Comparison of ENCODE assay signal across 24 cellular contexts in genomic region chr3:174483254-174483653, GRCh38.
DNase-seq lines count a peak whose midpoint lies in the region; ATAC-seq and TF ChIP-seq lines count a peak whose summit lies in the region.
"Had no signal": no experiment of that assay in that cellular context is flagged by ENCODE, and none has a peak within 500 bp of the region (broad histone marks: within the 10 kb centered on the region; RNA-seq: fewer than 3 reads in every experiment).

No MANE protein-coding gene starts in this region.

- peaks cover 10% of the 10 kb centered on the region for H3K4me1 ChIP-seq in SJCRH30
- H3K4me1 ChIP-seq in CD8-positive, alpha-beta memory T cell (ENCODE audit: insufficient read depth, low read length): no peaks in the 10 kb centered on the region
- H3K4me1 ChIP-seq: A549; BLaER1 treated with 17β-estradiol and CSF1 and Interleukin-3, amounts not matched to agents 10 nM and 100 nM had no signal

- H3K27ac Mint-ChIP-seq in CD8-positive, alpha-beta memory T cell: no peak overlapping the region
- H3K27ac Mint-ChIP-seq: CD4-positive, alpha-beta T cell had no signal

- no peaks in the 10 kb centered on the region for H3K36me3 ChIP-seq in SJCRH30
- no peaks in the 10 kb centered on the region for H3K36me3 ChIP-seq in CD8-positive, alpha-beta memory T cell (ENCODE audit: insufficient read depth, low read length)
- H3K36me3 ChIP-seq: BLaER1 treated with 17β-estradiol and CSF1 and Interleukin-3, amounts not matched to agents 10 nM and 100 nM had no signal

- no peaks in the 10 kb centered on the region for H3K27me3 Mint-ChIP-seq in CD8-positive, alpha-beta memory T cell
- H3K27me3 Mint-ChIP-seq: CD4-positive, alpha-beta T cell had no signal

- no peak for ATAC-seq in HG02970 (IDR thresholded peaks at IDR 0.05; ENCODE audit: low FRiP score, unreplicated experiment)
- no peak for ATAC-seq in HG03571 (IDR thresholded peaks at IDR 0.05; ENCODE audit: unreplicated experiment)
- ATAC-seq: A549 had no signal

- CTCF ChIA-PET in HEK293T (lab: Yijun Ruan, JAX): no interaction called here
- CTCF ChIA-PET in CD8-positive, alpha-beta memory T cell (lab: Charles Lee): no interaction called here

- H3K4me3 ChIP-seq in SJCRH30: no peak overlapping the region
- H3K4me3 ChIP-seq in CD8-positive, alpha-beta memory T cell (ENCODE audit: low read length): no peak overlapping the region
- H3K4me3 ChIP-seq: A549; BLaER1 treated with 17β-estradiol and CSF1 and Interleukin-3, amounts not matched to agents 10 nM and 100 nM had no signal

- POLR2A ChIA-PET in HEK293T (lab: Yijun Ruan, JAX): no interaction called here
- POLR2A ChIA-PET in CD8-positive, alpha-beta memory T cell (lab: Charles Lee): no interaction called here

- H3K4me1 Mint-ChIP-seq in CD8-positive, alpha-beta memory T cell: no peaks in the 10 kb centered on the region

- peaks cover 4% of the 10 kb centered on the region; the same call in 1 of the 2 replicates for H3K9me3 ChIP-seq in SJCRH30 (replicated peaks)
- no peaks in the 10 kb centered on the region for H3K9me3 ChIP-seq in CD8-positive, alpha-beta memory T cell (ENCODE audit: low read length)
- H3K9me3 ChIP-seq: A549; BLaER1 treated with 17β-estradiol and CSF1 and Interleukin-3, amounts not matched to agents 10 nM and 100 nM had no signal

- no peaks in the 10 kb centered on the region for H3K36me3 Mint-ChIP-seq in CD8-positive, alpha-beta memory T cell

- peaks cover 0 to 11% (median 3%) of the 10 kb centered on the region in 5 donors for H3K9me3 Mint-ChIP-seq in CD8-positive, alpha-beta memory T cell
- H3K9me3 Mint-ChIP-seq: CD4-positive, alpha-beta T cell had no signal

- H3K27me3 ChIP-seq in SJCRH30: no peaks in the 10 kb centered on the region
- H3K27me3 ChIP-seq in CD8-positive, alpha-beta memory T cell (ENCODE audit: insufficient read depth, low read length, poor library complexity, severe bottlenecking): no peaks in the 10 kb centered on the region
- H3K27me3 ChIP-seq: BLaER1 treated with 17β-estradiol and CSF1 and Interleukin-3, amounts not matched to agents 10 nM and 100 nM had no signal

- peak overlapping the region; percentile 27; the same call in 1 of the 2 replicates for H3K27ac ChIP-seq in SJCRH30
- H3K27ac ChIP-seq in CD8-positive, alpha-beta memory T cell (ENCODE audit: low read depth, low read length): no peak overlapping the region
- H3K27ac ChIP-seq: A549; BLaER1 treated with 17β-estradiol and CSF1 and Interleukin-3, amounts not matched to agents 10 nM and 100 nM; HL-60 had no signal

- H3K4me3 Mint-ChIP-seq in CD8-positive, alpha-beta memory T cell: no peak overlapping the region
- H3K4me3 Mint-ChIP-seq: CD4-positive, alpha-beta T cell had no signal

- DNase-seq in HEK293T (ENCODE audit: extremely low spot score) (no peak), NCI-H2171 treated with DMSO at 0.1 percent for 48 hours (lab: John Stamatoyannopoulos, UW) (peak; percentile 39), SJCRH30 (peak; percentile 26 to 78), NCI-H1436 treated with DMSO at 0.1 percent for 48 hours (lab: John Stamatoyannopoulos, UW) (no peak)
- no peak for DNase-seq in CD8-positive, alpha-beta memory T cell
- DNase-seq: AML-193; CD4-positive, alpha-beta T cell; COR-L47; DMS79 treated with DMSO at 0.1 percent for 48 hours; GF-D8; Karpas-422; NCI-H1105; NCI-H146; NCI-H1930; NCI-H2107; NCI-H510A; NCI-H774; Right ventricle myocardium superior; RPMI8226 had no signal

TF ChIP-seq in HEK293T, 16 proteins besides CTCF, POLR2A, EP300 and RAD21:
- TF ChIP-seq TARDBP (IDR thresholded peaks at IDR 0.05) (no peak), PKNOX1 (IDR thresholded peaks at IDR 0.05) (0 out of 2 replicates have a peak, but pooled peaks have one; percentile 11), ARNT (IDR thresholded peaks at IDR 0.05) (peak; percentile 92)

Comparison
In these comparisons a context has a peak if more than half of its experiments do, and no peak if none do; other contexts are left out.
1. DNase-seq: peak in NCI-H2171 treated with DMSO at 0.1 percent for 48 hours (single experiment) and SJCRH30 (2 of 2); none in HEK293T (single experiment), NCI-H1436 treated with DMSO at 0.1 percent for 48 hours (single experiment) and CD8-positive, alpha-beta memory T cell (0 of 5).